12 cellular contexts compared by ENCODE assay signal in genomic region chr3:157166559-157166958, GRCh38. TPM values are rescaled to one million over a fixed set of nuclear protein-coding genes. Genes with fewer than 3 reads are reported as not detected.
DNase-seq lines count a peak whose midpoint lies in the region; ATAC-seq and TF ChIP-seq lines count a peak whose summit lies in the region.
"Had no signal": no experiment of that assay in that cellular context is flagged by ENCODE, and none has a peak within 500 bp of the region (broad histone marks: within the 10 kb centered on the region; RNA-seq: fewer than 3 reads in every experiment).

No MANE protein-coding gene starts in this region.

- H3K36me3 Mint-ChIP-seq in endothelial cell (ENCODE audit: low read depth, unreplicated experiment), result peaks cover 2% of the 10 kb centered on the region
- H3K36me3 Mint-ChIP-seq: natural killer cell had no signal

- H3K9me3 ChIP-seq in right lobe of liver, result no peaks in the 10 kb centered on the region
- H3K9me3 ChIP-seq: vagina had no signal

- DNase-seq in right lobe of liver (no peak), endothelial cell (ENCODE audit: low spot score) (no peak), SW480 (ENCODE audit: low spot score) (no peak), CD1c-positive myeloid dendritic cell (ENCODE audit: extremely low spot score) (no peak)
- DNase-seq: natural killer cell; SHP77; stimulated activated CD4-positive, alpha-beta T cell treated with anti-CD3 and anti-CD28 coated beads, Interleukin-4, amount 100 ng/mL, for 24 hours had no signal

- H3K27ac Mint-ChIP-seq in endothelial cell (ENCODE audit: unreplicated experiment), result no peak overlapping the region
- H3K27ac Mint-ChIP-seq: natural killer cell had no signal

- peaks cover 0 to 26% (median 10%) of the 10 kb centered on the region in 4 donors for H3K4me1 ChIP-seq in right lobe of liver

- TF ChIP-seq POLR2A in right lobe of liver (IDR thresholded peaks at IDR 0.05), result no peak

- 34% methylated on average over 2 of the region's 2 CpGs for WGBS in right lobe of liver (ENCODE audit: insufficient coverage, low coverage, low lambda C conversion rate, missing lambda C conversion rate)

- H3K27me3 Mint-ChIP-seq in endothelial cell (ENCODE audit: unreplicated experiment), result peaks cover 4% of the 10 kb centered on the region

- TF ChIP-seq CTCF in right lobe of liver (IDR thresholded peaks at IDR 0.05), result no peak
- no peak for TF ChIP-seq CTCF in endothelial cell (IDR thresholded peaks at IDR 0.05; ENCODE audit: unreplicated experiment)

- no peak overlapping the region for H3K4me3 ChIP-seq in right lobe of liver
- H3K4me3 ChIP-seq: vagina had no signal

- H3K36me3 ChIP-seq in right lobe of liver, result no peaks in the 10 kb centered on the region
- H3K36me3 ChIP-seq: vagina had no signal

- peak overlapping the region in 2 of 3 donors; percentile 13 to 25 for H3K27ac ChIP-seq in right lobe of liver
- H3K27ac ChIP-seq: vagina had no signal

- H3K9me3 Mint-ChIP-seq in endothelial cell (ENCODE audit: unreplicated experiment), result no peaks in the 10 kb centered on the region
- H3K9me3 Mint-ChIP-seq: natural killer cell had no signal

- no peak overlapping the region for H3K4me3 Mint-ChIP-seq in endothelial cell (ENCODE audit: unreplicated experiment)
- H3K4me3 Mint-ChIP-seq: natural killer cell had no signal

- intact Hi-C loops in right lobe of liver (cut with DNase I), result no loop called here

- no peaks in the 10 kb centered on the region for H3K27me3 ChIP-seq in right lobe of liver
- H3K27me3 ChIP-seq: vagina had no signal

- peaks cover 3% of the 10 kb centered on the region for H3K4me1 Mint-ChIP-seq in endothelial cell (ENCODE audit: unreplicated experiment)

- ATAC-seq in GM18520 (IDR thresholded peaks at IDR 0.05; ENCODE audit: unreplicated experiment) (peak; percentile 70), GM21786 (IDR thresholded peaks at IDR 0.05; ENCODE audit: unreplicated experiment) (peak; percentile 78), HG03457 (IDR thresholded peaks at IDR 0.05; ENCODE audit: unreplicated experiment) (peak; percentile 63), right lobe of liver (peak; percentile 62 to 86 (median 80)), GM19328 (IDR thresholded peaks at IDR 0.05; ENCODE audit: unreplicated experiment) (no peak)
- ATAC-seq: natural killer cell had no signal

RNA-seq across cellular contexts. Expression of gene CCNL1, which starts 6.6 kb away (rescaled TPM):
- 100 to 1,000 TPM in 2 of 6 experiments, 10 to 100 TPM in 4; 34.0 to 153 (median 78.5) TPM for total RNA-seq in right lobe of liver
- 132 TPM for total RNA-seq in endothelial cell (ENCODE audit: unreplicated experiment)
